ENCODE assay signal across 8 cellular contexts in the genomic region with DNA sequence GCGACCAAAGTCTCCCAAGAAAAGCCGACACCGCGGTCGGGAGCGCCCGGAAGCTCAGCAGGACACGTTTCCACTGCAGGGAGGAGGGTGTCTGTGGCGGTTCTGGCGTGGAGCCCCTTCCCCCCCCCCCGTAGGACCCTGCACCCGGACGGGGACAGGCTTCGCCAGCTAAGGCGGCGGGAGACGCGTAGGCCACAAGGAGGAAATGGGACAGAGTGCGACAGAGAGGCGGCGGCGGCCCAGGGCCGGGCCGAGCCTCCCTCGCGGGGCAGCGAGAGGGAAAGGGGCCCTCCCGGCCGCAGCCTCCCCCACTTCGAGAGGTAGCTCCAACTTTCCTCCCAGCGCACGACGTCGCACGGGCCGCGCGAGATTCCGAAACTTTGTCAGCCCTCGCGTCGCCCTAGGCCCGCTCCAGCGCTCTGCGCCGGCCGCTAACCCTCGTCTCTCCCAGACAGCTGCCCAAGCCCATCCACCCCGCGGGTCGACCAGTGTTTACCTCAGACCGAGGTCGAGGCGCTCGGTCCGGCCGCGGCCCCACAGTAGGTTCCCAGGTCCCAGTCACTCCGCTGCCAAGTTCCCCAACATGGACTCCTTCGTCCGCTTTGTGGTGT. TPM values are rescaled to one million over a fixed set of nuclear protein-coding genes. Genes with fewer than 3 reads are reported as not detected.
DNase-seq lines count a peak whose midpoint lies in the region; ATAC-seq and TF ChIP-seq lines count a peak whose summit lies in the region.

No MANE protein-coding gene starts in this region.

- peak; percentile 57 to 71 for DNase-seq in AML-193 (lab: John Stamatoyannopoulos, UW)
- peak; percentile 85 for DNase-seq in OCI-M1 (lab: John Stamatoyannopoulos, UW)
- DNase-seq in osteoblast (ENCODE audit: insufficient read length, low spot score, missing footprints) = peak; percentile 85
- peak; percentile 75 for DNase-seq in type B pancreatic cell (ENCODE audit: extremely low spot score, unreplicated experiment)

- no peaks in the 10 kb centered on the region for H3K9me3 ChIP-seq in gastroesophageal sphincter
- no peaks in the 10 kb centered on the region for H3K9me3 ChIP-seq in osteoblast (ENCODE audit: low read depth, low read length)

- peaks cover 57% of the 10 kb centered on the region for H3K36me3 Mint-ChIP-seq in activated T-helper 17 cell treated with anti-CD3 and anti-CD28 coated beads, Interleukin-2, amount 50 U/mL, for 72 hours (ENCODE audit: low read depth)
- H3K36me3 Mint-ChIP-seq in type B pancreatic cell = peaks cover 22% of the 10 kb centered on the region

- TF ChIP-seq POLR2A in GM18951 (IDR thresholded peaks at IDR 0.05; ENCODE audit: extremely low read depth, insufficient read depth, insufficient read length) (peak; percentile 53), gastroesophageal sphincter (IDR thresholded peaks at IDR 0.05) (peak in 1 of 2 donors; percentile 38)

- peak overlapping the region; percentile 99 for H3K27ac Mint-ChIP-seq in activated T-helper 17 cell treated with anti-CD3 and anti-CD28 coated beads, Interleukin-2, amount 50 U/mL, for 72 hours
- peak overlapping the region; percentile 99 for H3K27ac Mint-ChIP-seq in type B pancreatic cell

- peak overlapping the region; percentile 98 for H3K4me3 Mint-ChIP-seq in activated T-helper 17 cell treated with anti-CD3 and anti-CD28 coated beads, Interleukin-2, amount 50 U/mL, for 72 hours
- H3K4me3 Mint-ChIP-seq in type B pancreatic cell = peak overlapping the region; percentile 96

- TF ChIP-seq EP300 in gastroesophageal sphincter (IDR thresholded peaks at IDR 0.05) = no peak

- 0% methylated on average over 4 of the region's 61 CpGs; no CpG with 5 or more reads in 1 of the 2 donors for WGBS in gastroesophageal sphincter (ENCODE audit: low coverage in 1 of 2), 2 donors

- ATAC-seq in HG03175 (IDR thresholded peaks at IDR 0.05; ENCODE audit: unreplicated experiment) (peak; percentile 32), gastroesophageal sphincter (peak; percentile 40)
- ATAC-seq in activated T-helper 17 cell treated with anti-CD3 and anti-CD28 coated beads, Interleukin-2, amount 50 U/mL, for 72 hours (replicated peaks) = peak; percentile 32

- no peaks in the 10 kb centered on the region for H3K27me3 Mint-ChIP-seq in activated T-helper 17 cell treated with anti-CD3 and anti-CD28 coated beads, Interleukin-2, amount 50 U/mL, for 72 hours
- peaks cover 4% of the 10 kb centered on the region for H3K27me3 Mint-ChIP-seq in type B pancreatic cell

- H3K36me3 ChIP-seq in gastroesophageal sphincter = no peaks in the 10 kb centered on the region
- H3K36me3 ChIP-seq in osteoblast (ENCODE audit: insufficient read depth, low read length) = peaks cover 7% of the 10 kb centered on the region

- peak in 1 of 4 experiments; percentile 12 for TF ChIP-seq CTCF in gastroesophageal sphincter (IDR thresholded peaks at IDR 0.05)
- TF ChIP-seq CTCF in osteoblast (IDR thresholded peaks at IDR 0.05; ENCODE audit: extremely low read depth, low read depth, low read length) = no peak
- TF ChIP-seq CTCF in type B pancreatic cell (conservative IDR thresholded peaks at IDR 0.05) = no peak

- H3K79me2 ChIP-seq in osteoblast (ENCODE audit: insufficient read depth, low read length) = peaks cover 54% of the 10 kb centered on the region

- peak overlapping the region; percentile 89 for H3K4me2 ChIP-seq in osteoblast (ENCODE audit: insufficient read depth, low read length)

- no peaks in the 10 kb centered on the region for H3K9me3 Mint-ChIP-seq in activated T-helper 17 cell treated with anti-CD3 and anti-CD28 coated beads, Interleukin-2, amount 50 U/mL, for 72 hours
- H3K9me3 Mint-ChIP-seq in type B pancreatic cell = peaks cover 9% of the 10 kb centered on the region

- in situ Hi-C loops in GM18951 (cut with MboI; ENCODE audit: low sequenced_read_pairs, unreplicated experiment) = no loop called here

- peaks cover 14 to 52% (median 23%) of the 10 kb centered on the region in 3 donors for H3K4me1 ChIP-seq in gastroesophageal sphincter
- H3K4me1 ChIP-seq in osteoblast (ENCODE audit: insufficient read depth, low read length) = peaks cover 25% of the 10 kb centered on the region

- peak overlapping the region; percentile 93 to 98 (median 96) for H3K27ac ChIP-seq in gastroesophageal sphincter
- peak overlapping the region; percentile 95 for H3K27ac ChIP-seq in osteoblast (ENCODE audit: low read depth, low read length)

- H2AFZ ChIP-seq in osteoblast (ENCODE audit: low read length) = peak overlapping the region; percentile 94

- peaks cover 29% of the 10 kb centered on the region for H4K20me1 ChIP-seq in osteoblast (ENCODE audit: insufficient read depth, low read length)

- H3K4me3 ChIP-seq in gastroesophageal sphincter (peak overlapping the region; percentile 74 to 88), osteoblast (ENCODE audit: insufficient read depth, low read length) (peak overlapping the region; percentile 97)

- H3K27me3 ChIP-seq in gastroesophageal sphincter = no peaks in the 10 kb centered on the region
- no peaks in the 10 kb centered on the region for H3K27me3 ChIP-seq in osteoblast (ENCODE audit: insufficient read depth, low read length)

- peaks cover 45% of the 10 kb centered on the region for H3K4me1 Mint-ChIP-seq in activated T-helper 17 cell treated with anti-CD3 and anti-CD28 coated beads, Interleukin-2, amount 50 U/mL, for 72 hours
- H3K4me1 Mint-ChIP-seq in type B pancreatic cell (ENCODE audit: unreplicated experiment) = peaks cover 41% of the 10 kb centered on the region

RNA-seq across cellular contexts. Expression of a gene that starts 0.4 kb away (rescaled TPM):
- 100 to 1,000 TPM; 108 to 116 TPM for total RNA-seq in activated T-helper 17 cell treated with anti-CD3 and anti-CD28 coated beads, Interleukin-2, amount 50 U/mL, for 72 hours
- total RNA-seq in gastroesophageal sphincter (100 to 1,000 TPM; 124 to 145 (median 137) TPM), osteoblast (132 and 138 TPM in 2 replicates), type B pancreatic cell (ENCODE audit: low replicate concordance) (96.9 and 107 TPM in 2 replicates)

Comparison
In these comparisons a context has a peak if more than half of its experiments do, and no peak if none do; other contexts are left out.
1. Peak in every context shown above with its lines: DNase-seq, ATAC-seq, H3K4me3 ChIP-seq and H3K27ac ChIP-seq.